Comparison of ENCODE assay signal across 14 cellular contexts in the genomic region with DNA sequence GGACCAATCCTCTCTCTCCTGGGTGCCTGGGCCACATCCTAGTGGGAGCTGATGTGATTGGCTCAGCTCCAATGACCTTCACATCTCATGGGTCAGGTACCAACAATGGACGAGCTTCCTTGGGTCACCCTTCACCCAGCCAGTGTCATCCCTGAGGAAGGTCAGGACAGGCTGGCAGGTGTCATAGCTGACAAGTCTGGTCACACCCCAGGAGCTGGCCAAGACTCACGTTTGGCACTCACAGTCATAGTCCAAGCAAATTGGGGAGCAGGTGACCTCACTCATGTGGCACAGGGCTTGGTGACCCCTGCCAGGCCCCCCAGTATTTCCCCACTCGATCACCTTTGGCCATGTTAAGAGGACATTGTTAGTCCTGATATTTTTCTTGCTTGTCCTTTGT.
"Had no signal": no experiment of that assay in that cellular context is flagged by ENCODE, and none has a peak within 500 bp of the region (broad histone marks: within the 10 kb centered on the region; RNA-seq: fewer than 3 reads in every experiment).

No MANE protein-coding gene starts in this region.

- FAIRE-seq: small intestine, urothelium cell line had no signal

- H3K27me3 ChIP-seq: foreskin keratinocyte, hepatocyte, sigmoid colon, stomach, transverse colon had no signal

- DNase-seq: effector memory CD4-positive, alpha-beta T cell; head of caudate nucleus; kidney glomerular epithelial cell; midbrain; sigmoid colon; small intestine; stimulated activated CD4-positive, alpha-beta T cell treated with anti-CD3 and anti-CD28 coated beads, Interleukin-12 subunit alpha, Interleukin-12 subunit beta, amount 100 ng/mL, for 4 hours; stimulated activated naive CD4-positive, alpha-beta T cell; stomach; transverse colon had no signal

- H3K4me2 ChIP-seq: hepatocyte had no signal

- H3K27ac ChIP-seq: foreskin keratinocyte, hepatocyte, sigmoid colon, stomach, thoracic aorta, transverse colon had no signal

- H3K4me3 ChIP-seq: hepatocyte, sigmoid colon, stomach, thoracic aorta, transverse colon had no signal

- H3K79me2 ChIP-seq: hepatocyte had no signal

- H3K9me3 ChIP-seq: stomach, thoracic aorta, transverse colon had no signal

- H3K36me3 ChIP-seq: sigmoid colon, stomach, thoracic aorta, transverse colon had no signal

- H2AFZ ChIP-seq: hepatocyte had no signal

- ATAC-seq: foreskin keratinocyte had no signal
